29 cellular contexts compared by ENCODE assay signal in genomic region chr12:92226036-92226661, GRCh38.
DNase-seq lines count a peak whose midpoint lies in the region; ATAC-seq, FAIRE-seq and TF ChIP-seq lines count a peak whose summit lies in the region.
"Had no signal": no experiment of that assay in that cellular context is flagged by ENCODE, and none has a peak within 500 bp of the region (broad histone marks: within the 10 kb centered on the region; RNA-seq: fewer than 3 reads in every experiment).

No MANE protein-coding gene starts in this region.

- no peak for ATAC-seq in GM18520 (IDR thresholded peaks at IDR 0.05; ENCODE audit: unreplicated experiment)
- ATAC-seq: activated CD8-positive, alpha-beta T cell treated with anti-CD3 and anti-CD28 coated beads for 36 hours; activated naive CD4-positive, alpha-beta T cell treated with anti-CD3 and anti-CD28 coated beads, Interleukin-2, amount 50 U/mL, for 72 hours; left colon; naive thymus-derived CD4-positive, alpha-beta T cell; Right ventricle myocardium inferior; SK-N-SH treated with all-trans-retinoic acid at 6 μM for 48 hours; T-helper 17 cell had no signal

- H3K27ac ChIP-seq in astrocyte (ENCODE audit: low read depth, low read length) = no peak overlapping the region
- H3K27ac ChIP-seq: BLaER1, dorsolateral prefrontal cortex, stomach, tibial artery had no signal

- H3K9ac ChIP-seq in astrocyte (ENCODE audit: low read length) = no peak overlapping the region
- H3K9ac ChIP-seq: BLaER1 had no signal

- H3K9me3 ChIP-seq in astrocyte (ENCODE audit: insufficient read depth, low read depth, low read length) = no peaks in the 10 kb centered on the region
- H3K9me3 ChIP-seq: BLaER1, HAP-1, MG63, stomach, tibial artery had no signal

- no peaks in the 10 kb centered on the region for H4K20me1 ChIP-seq in astrocyte (ENCODE audit: insufficient read depth, low read length)
- H4K20me1 ChIP-seq: BLaER1 had no signal

- peak; percentile 30 for FAIRE-seq in GM12892 (lab: Jason Lieb, UNC)
- no peak for FAIRE-seq in astrocyte (lab: Jason Lieb, UNC)
- FAIRE-seq: frontal cortex had no signal

- H3K4me1 ChIP-seq in astrocyte (ENCODE audit: insufficient read depth, low read length) = peaks cover 7% of the 10 kb centered on the region
- H3K4me1 ChIP-seq: BLaER1, HAP-1 had no signal

- no peak overlapping the region for H3K4me2 ChIP-seq in astrocyte (ENCODE audit: low read length)
- H3K4me2 ChIP-seq: BLaER1 had no signal

- H3K4me3 ChIP-seq in astrocyte (ENCODE audit: insufficient read depth, low read depth, low read length) = no peak overlapping the region
- no peak overlapping the region for H3K4me3 ChIP-seq in fibroblast of mammary gland (ENCODE audit: control insufficient read depth, low read depth, low read length)
- H3K4me3 ChIP-seq: BLaER1, dorsolateral prefrontal cortex, HAP-1, MG63, stomach, tibial artery had no signal

- H3K79me2 ChIP-seq in astrocyte (ENCODE audit: insufficient read depth, low read length) = no peaks in the 10 kb centered on the region

- H3K4me1 Mint-ChIP-seq in astrocyte (ENCODE audit: low read depth, unreplicated experiment) = peaks cover 5% of the 10 kb centered on the region
- peaks cover 26% of the 10 kb centered on the region for H3K4me1 Mint-ChIP-seq in progenitor cell of endocrine pancreas (ENCODE audit: low read depth)
- H3K4me1 Mint-ChIP-seq in immature natural killer cell = no peaks in the 10 kb centered on the region
- H3K4me1 Mint-ChIP-seq: T-helper 17 cell had no signal

- TF ChIP-seq CTCF in astrocyte (IDR thresholded peaks at IDR 0.05; ENCODE audit: insufficient read depth, low read depth, low read length) (no peak), fibroblast of mammary gland (conservative IDR thresholded peaks at IDR 0.05; ENCODE audit: control insufficient read depth, insufficient read depth, low read depth, low read length) (no peak), progenitor cell of endocrine pancreas (IDR thresholded peaks at IDR 0.05; ENCODE audit: unreplicated experiment) (no peak)

- H3K27ac Mint-ChIP-seq in astrocyte (ENCODE audit: unreplicated experiment) (no peak overlapping the region), progenitor cell of endocrine pancreas (peak overlapping the region; percentile 56), immature natural killer cell (no peak overlapping the region)
- H3K27ac Mint-ChIP-seq: activated CD8-positive, alpha-beta T cell treated with anti-CD3 and anti-CD28 coated beads for 36 hours; activated naive CD4-positive, alpha-beta T cell treated with anti-CD3 and anti-CD28 coated beads, Interleukin-2, amount 50 U/mL, for 72 hours; activated T-helper 2 cell treated with anti-CD3 and anti-CD28 coated beads, Interferon-gamma antibody, Interleukin-2, Interleukin-4, amounts not matched to agents 10 μg/mL and 5 μg/mL and 100 μg/mL, durations not matched to agents 14 hours and 24 hours and 36 hours; T-helper 17 cell had no signal

- DNase-seq in GM12892 (ENCODE audit: insufficient read length) (no peak), astrocyte (ENCODE audit: low read depth) (peak; percentile 18), fibroblast of mammary gland (ENCODE audit: low read depth) (peak; percentile 29), progenitor cell of endocrine pancreas (ENCODE audit: low spot score, unreplicated experiment) (no peak), immature natural killer cell (no peak), iPS-NIHi11 (ENCODE audit: low spot score) (no peak)
- DNase-seq: ACHN; activated CD4-positive, alpha-beta T cell treated with anti-CD3 and anti-CD28 coated beads for 1 hour; activated CD8-positive, alpha-beta T cell treated with anti-CD3 and anti-CD28 coated beads for 36 hours; aorta; dorsolateral prefrontal cortex; GDM1; KBM-7; left colon; MG63; naive thymus-derived CD4-positive, alpha-beta T cell; NCI-H2081 treated with DMSO at 0.1 percent for 48 hours; occipital lobe; stomach; T-helper 17 cell; tibial artery had no signal

- H2AFZ ChIP-seq in astrocyte (ENCODE audit: low read depth, low read length) = no peak overlapping the region

- H3K9me3 Mint-ChIP-seq in astrocyte (ENCODE audit: unreplicated experiment) = no peaks in the 10 kb centered on the region
- H3K9me3 Mint-ChIP-seq in progenitor cell of endocrine pancreas (ENCODE audit: low read depth) = no peaks in the 10 kb centered on the region
- H3K9me3 Mint-ChIP-seq in immature natural killer cell = peaks cover 0 to 2% (median 0%) of the 10 kb centered on the region in 6 donors
- H3K9me3 Mint-ChIP-seq: activated CD8-positive, alpha-beta T cell treated with anti-CD3 and anti-CD28 coated beads for 36 hours; activated naive CD4-positive, alpha-beta T cell treated with anti-CD3 and anti-CD28 coated beads, Interleukin-2, amount 50 U/mL, for 72 hours; activated T-helper 2 cell treated with anti-CD3 and anti-CD28 coated beads, Interferon-gamma antibody, Interleukin-2, Interleukin-4, amounts not matched to agents 10 μg/mL and 5 μg/mL and 100 μg/mL, durations not matched to agents 14 hours and 24 hours and 36 hours had no signal

- no peak for TF ChIP-seq POLR2A in GM12892 (IDR thresholded peaks at IDR 0.05; ENCODE audit: low read depth, low read length)

- H3K36me3 Mint-ChIP-seq in astrocyte (ENCODE audit: low read depth, unreplicated experiment) = no peaks in the 10 kb centered on the region
- H3K36me3 Mint-ChIP-seq in progenitor cell of endocrine pancreas (ENCODE audit: insufficient read depth) = no peaks in the 10 kb centered on the region
- H3K36me3 Mint-ChIP-seq in immature natural killer cell = no peaks in the 10 kb centered on the region
- H3K36me3 Mint-ChIP-seq: activated naive CD4-positive, alpha-beta T cell treated with anti-CD3 and anti-CD28 coated beads, Interleukin-2, amount 50 U/mL, for 72 hours; naive thymus-derived CD4-positive, alpha-beta T cell had no signal

- H3K4me3 Mint-ChIP-seq in astrocyte (ENCODE audit: unreplicated experiment) (no peak overlapping the region), progenitor cell of endocrine pancreas (ENCODE audit: low read depth) (no peak overlapping the region), immature natural killer cell (no peak overlapping the region)
- H3K4me3 Mint-ChIP-seq: activated CD8-positive, alpha-beta T cell treated with anti-CD3 and anti-CD28 coated beads for 36 hours; naive thymus-derived CD4-positive, alpha-beta T cell; T-helper 17 cell had no signal

- H3K27me3 ChIP-seq in astrocyte (ENCODE audit: insufficient read depth, low read length) = no peaks in the 10 kb centered on the region
- H3K27me3 ChIP-seq: BLaER1, dorsolateral prefrontal cortex, MG63, stomach, tibial artery had no signal

- no peaks in the 10 kb centered on the region for H3K27me3 Mint-ChIP-seq in astrocyte (ENCODE audit: low read depth, unreplicated experiment)
- H3K27me3 Mint-ChIP-seq in progenitor cell of endocrine pancreas = no peaks in the 10 kb centered on the region
- H3K27me3 Mint-ChIP-seq in immature natural killer cell (ENCODE audit: low read depth in 3 of 3) = peaks cover 0 to 4% (median 1%) of the 10 kb centered on the region in 3 donors
- H3K27me3 Mint-ChIP-seq: activated CD8-positive, alpha-beta T cell treated with anti-CD3 and anti-CD28 coated beads for 36 hours; naive thymus-derived CD4-positive, alpha-beta T cell; T-helper 17 cell had no signal

- no peaks in the 10 kb centered on the region for H3K36me3 ChIP-seq in astrocyte (ENCODE audit: insufficient read depth, low read length)
- H3K36me3 ChIP-seq: BLaER1, HAP-1, MG63, stomach, tibial artery had no signal

Comparison
In these comparisons a context has a peak if more than half of its experiments do, and no peak if none do; other contexts are left out.
1. DNase-seq: peak in astrocyte (single experiment) and fibroblast of mammary gland (single experiment); none in GM12892 (single experiment), progenitor cell of endocrine pancreas (single experiment), immature natural killer cell (0 of 3) and iPS-NIHi11 (single experiment).